ENCODE assay signal across 1 cellular context in the genomic region with DNA sequence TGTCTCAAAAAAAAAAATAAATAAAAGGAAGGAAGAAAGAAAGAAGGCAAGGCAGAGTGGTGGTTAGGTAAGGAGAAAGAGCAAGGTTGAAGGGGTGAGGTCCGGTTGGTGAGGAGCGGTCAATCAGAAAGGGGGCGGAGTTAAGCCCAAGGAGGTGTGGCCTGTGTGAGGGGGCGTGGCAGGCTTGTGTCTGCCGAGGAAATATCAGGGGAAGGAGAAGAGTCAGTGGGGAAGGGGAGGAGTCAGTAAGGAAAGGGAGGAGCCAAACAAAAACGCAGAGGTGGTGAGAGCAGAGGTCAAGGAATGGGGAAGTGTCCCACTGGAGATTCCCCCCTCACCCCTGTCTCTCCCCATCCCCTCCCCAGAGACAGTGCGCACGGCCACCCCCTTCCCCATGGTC.
TF ChIP-seq lines count a peak whose summit lies in the region.

No MANE protein-coding gene starts in this region.

TF ChIP-seq in GM23338, 12 proteins besides CTCF, POLR2A, EP300 and RAD21:
- no peak for TF ChIP-seq POLR2AphosphoS5 (IDR thresholded peaks at IDR 0.05; ENCODE audit: low read depth)
- no peak for TF ChIP-seq REST (IDR thresholded peaks at IDR 0.05; ENCODE audit: unreplicated experiment)
- TF ChIP-seq, protein P1, sequence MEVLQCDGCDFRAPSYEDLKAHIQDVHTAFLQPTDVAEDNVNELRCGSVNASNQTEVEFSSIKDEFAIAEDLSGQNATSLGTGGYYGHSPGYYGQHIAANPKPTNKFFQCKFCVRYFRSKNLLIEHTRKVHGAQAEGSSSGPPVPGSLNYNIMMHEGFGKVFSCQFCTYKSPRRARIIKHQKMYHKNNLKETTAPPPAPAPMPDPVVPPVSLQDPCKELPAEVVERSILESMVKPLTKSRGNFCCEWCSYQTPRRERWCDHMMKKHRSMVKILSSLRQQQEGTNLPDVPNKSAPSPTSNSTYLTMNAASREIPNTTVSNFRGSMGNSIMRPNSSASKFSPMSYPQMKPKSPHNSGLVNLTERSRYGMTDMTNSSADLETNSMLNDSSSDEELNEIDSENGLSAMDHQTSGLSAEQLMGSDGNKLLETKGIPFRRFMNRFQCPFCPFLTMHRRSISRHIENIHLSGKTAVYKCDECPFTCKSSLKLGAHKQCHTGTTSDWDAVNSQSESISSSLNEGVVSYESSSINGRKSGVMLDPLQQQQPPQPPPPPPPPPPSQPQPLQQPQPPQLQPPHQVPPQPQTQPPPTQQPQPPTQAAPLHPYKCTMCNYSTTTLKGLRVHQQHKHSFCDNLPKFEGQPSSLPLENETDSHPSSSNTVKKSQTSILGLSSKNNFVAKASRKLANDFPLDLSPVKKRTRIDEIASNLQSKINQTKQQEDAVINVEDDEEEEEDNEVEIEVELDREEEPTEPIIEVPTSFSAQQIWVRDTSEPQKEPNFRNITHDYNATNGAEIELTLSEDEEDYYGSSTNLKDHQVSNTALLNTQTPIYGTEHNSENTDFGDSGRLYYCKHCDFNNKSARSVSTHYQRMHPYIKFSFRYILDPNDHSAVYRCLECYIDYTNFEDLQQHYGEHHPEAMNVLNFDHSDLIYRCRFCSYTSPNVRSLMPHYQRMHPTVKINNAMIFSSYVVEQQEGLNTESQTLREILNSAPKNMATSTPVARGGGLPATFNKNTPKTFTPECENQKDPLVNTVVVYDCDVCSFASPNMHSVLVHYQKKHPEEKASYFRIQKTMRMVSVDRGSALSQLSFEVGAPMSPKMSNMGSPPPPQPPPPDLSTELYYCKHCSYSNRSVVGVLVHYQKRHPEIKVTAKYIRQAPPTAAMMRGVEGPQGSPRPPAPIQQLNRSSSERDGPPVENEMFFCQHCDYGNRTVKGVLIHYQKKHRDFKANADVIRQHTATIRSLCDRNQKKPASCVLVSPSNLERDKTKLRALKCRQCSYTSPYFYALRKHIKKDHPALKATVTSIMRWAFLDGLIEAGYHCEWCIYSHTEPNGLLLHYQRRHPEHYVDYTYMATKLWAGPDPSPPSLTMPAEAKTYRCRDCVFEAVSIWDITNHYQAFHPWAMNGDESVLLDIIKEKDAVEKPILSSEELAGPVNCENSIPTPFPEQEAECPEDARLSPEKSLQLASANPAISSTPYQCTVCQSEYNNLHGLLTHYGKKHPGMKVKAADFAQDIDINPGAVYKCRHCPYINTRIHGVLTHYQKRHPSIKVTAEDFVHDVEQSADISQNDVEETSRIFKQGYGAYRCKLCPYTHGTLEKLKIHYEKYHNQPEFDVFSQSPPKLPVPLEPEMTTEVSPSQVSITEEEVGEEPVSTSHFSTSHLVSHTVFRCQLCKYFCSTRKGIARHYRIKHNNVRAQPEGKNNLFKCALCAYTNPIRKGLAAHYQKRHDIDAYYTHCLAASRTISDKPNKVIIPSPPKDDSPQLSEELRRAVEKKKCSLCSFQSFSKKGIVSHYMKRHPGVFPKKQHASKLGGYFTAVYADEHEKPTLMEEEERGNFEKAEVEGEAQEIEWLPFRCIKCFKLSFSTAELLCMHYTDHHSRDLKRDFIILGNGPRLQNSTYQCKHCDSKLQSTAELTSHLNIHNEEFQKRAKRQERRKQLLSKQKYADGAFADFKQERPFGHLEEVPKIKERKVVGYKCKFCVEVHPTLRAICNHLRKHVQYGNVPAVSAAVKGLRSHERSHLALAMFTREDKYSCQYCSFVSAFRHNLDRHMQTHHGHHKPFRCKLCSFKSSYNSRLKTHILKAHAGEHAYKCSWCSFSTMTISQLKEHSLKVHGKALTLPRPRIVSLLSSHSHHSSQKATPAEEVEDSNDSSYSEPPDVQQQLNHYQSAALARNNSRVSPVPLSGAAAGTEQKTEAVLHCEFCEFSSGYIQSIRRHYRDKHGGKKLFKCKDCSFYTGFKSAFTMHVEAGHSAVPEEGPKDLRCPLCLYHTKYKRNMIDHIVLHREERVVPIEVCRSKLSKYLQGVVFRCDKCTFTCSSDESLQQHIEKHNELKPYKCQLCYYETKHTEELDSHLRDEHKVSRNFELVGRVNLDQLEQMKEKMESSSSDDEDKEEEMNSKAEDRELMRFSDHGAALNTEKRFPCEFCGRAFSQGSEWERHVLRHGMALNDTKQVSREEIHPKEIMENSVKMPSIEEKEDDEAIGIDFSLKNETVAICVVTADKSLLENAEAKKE (CRISPR knock-in tag; IDR thresholded peaks at IDR 0.05) = no peak
- TF ChIP-seq JUNB (IDR thresholded peaks at IDR 0.05; ENCODE audit: unreplicated experiment) = no peak
- no peak for TF ChIP-seq ZNF114 (CRISPR knock-in tag; IDR thresholded peaks at IDR 0.05)
